In genomic region chr12:29354954-29355353, GRCh38 we compare ENCODE assay signal across 8 cellular contexts.
"Had no signal": no experiment of that assay in that cellular context is flagged by ENCODE, and none has a peak within 500 bp of the region (broad histone marks: within the 10 kb centered on the region; RNA-seq: fewer than 3 reads in every experiment).

No MANE protein-coding gene starts in this region.

- DNase-seq: IMR-90, KBM-7, KG1 had no signal

- H3K4me3 Mint-ChIP-seq: IgD-negative memory B cell had no signal

- H3K27ac ChIP-seq: HL-60 had no signal

- H3K4me3 ChIP-seq: K562 had no signal

- FAIRE-seq: HepG2, HTR-8/SVneo, K562 had no signal

- H3K27me3 Mint-ChIP-seq: IgD-negative memory B cell had no signal

- H3K9me3 Mint-ChIP-seq: IgD-negative memory B cell had no signal

- ATAC-seq: HepG2, K562 had no signal

- H3K27ac Mint-ChIP-seq: IgD-negative memory B cell had no signal
